Comparison of ENCODE assay signal across 18 cellular contexts in genomic region chr1:59433440-59433813, GRCh38.
DNase-seq lines count a peak whose midpoint lies in the region; ATAC-seq and TF ChIP-seq lines count a peak whose summit lies in the region.
"Had no signal": no experiment of that assay in that cellular context is flagged by ENCODE, and none has a peak within 500 bp of the region (broad histone marks: within the 10 kb centered on the region; RNA-seq: fewer than 3 reads in every experiment).

No MANE protein-coding gene starts in this region.

- POLR2A ChIA-PET in HCT116 (lab: Charles Lee): no interaction called here

- H3K4me3 ChIP-seq in HCT116 (replicated peaks in 1 of 2; ENCODE audit: low read depth in 1 of 2, low read length in 2 of 2) (no peak overlapping the region), astrocyte of the spinal cord (ENCODE audit: low read depth, low read length) (no peak overlapping the region), osteoblast (ENCODE audit: insufficient read depth, low read length) (no peak overlapping the region), left lung (no peak overlapping the region)
- H3K4me3 ChIP-seq: gastroesophageal sphincter had no signal

- H3K9me2 ChIP-seq in HCT116 (ENCODE audit: insufficient read depth): no peaks in the 10 kb centered on the region

- no peaks in the 10 kb centered on the region for H4K20me1 ChIP-seq in HCT116 (ENCODE audit: insufficient read depth)
- H4K20me1 ChIP-seq in osteoblast (ENCODE audit: insufficient read depth, low read length): no peaks in the 10 kb centered on the region

- no peak for ATAC-seq in HCT116
- no peak for ATAC-seq in left lung
- ATAC-seq: gastroesophageal sphincter; naive thymus-derived CD4-positive, alpha-beta T cell had no signal

- H3K27ac ChIP-seq in HCT116 (ENCODE audit: low read depth, low read length) (no peak overlapping the region), osteoblast (ENCODE audit: low read depth, low read length) (no peak overlapping the region), left lung (peak overlapping the region in 1 of 2 donors; percentile 10)

- in situ Hi-C loops in astrocyte of the spinal cord (cut with HindIII; ENCODE audit: low sequenced_read_pairs): no loop called here

- H3K4me1 ChIP-seq in HCT116 (ENCODE audit: control insufficient read depth in 1 of 2, insufficient read depth in 2 of 2, low read length in 2 of 2) (peaks cover 0 to 47% of the 10 kb centered on the region in 2 experiments; a peak in 3 of 4 replicates), osteoblast (ENCODE audit: insufficient read depth, low read length) (peaks cover 10% of the 10 kb centered on the region), left lung (peaks cover 6 to 22% of the 10 kb centered on the region in 2 donors)

- TF ChIP-seq POLR2A in HCT116 (IDR thresholded peaks at IDR 0.05; ENCODE audit: borderline replicate concordance, extremely low read depth, insufficient read depth, insufficient read length): no peak

- H2AFZ ChIP-seq in HCT116 (ENCODE audit: low read depth, low read length, poor library complexity, severe bottlenecking): no peak overlapping the region
- H2AFZ ChIP-seq in osteoblast (ENCODE audit: low read length): no peak overlapping the region

- H3K9ac ChIP-seq in HCT116 (ENCODE audit: low read length): no peak overlapping the region

- no TSS peak for BruUV-seq in HCT116 (replicated peaks; lab: Mats Ljungman, UMichigan)

- H3K4me2 ChIP-seq in HCT116 (ENCODE audit: low read length) (0 out of 2 replicates have a peak overlapping the region, but pooled peaks have one; percentile 32), osteoblast (ENCODE audit: insufficient read depth, low read length) (no peak overlapping the region)

- no peaks in the 10 kb centered on the region for H3K79me2 ChIP-seq in HCT116 (ENCODE audit: insufficient read depth, low read length)
- no peaks in the 10 kb centered on the region for H3K79me2 ChIP-seq in osteoblast (ENCODE audit: insufficient read depth, low read length)

- H3K27me3 ChIP-seq in HCT116 (ENCODE audit: insufficient read depth, low read length): no peaks in the 10 kb centered on the region
- H3K27me3 ChIP-seq in osteoblast (ENCODE audit: insufficient read depth, low read length): no peaks in the 10 kb centered on the region
- no peaks in the 10 kb centered on the region for H3K27me3 ChIP-seq in left lung
- H3K27me3 ChIP-seq: gastroesophageal sphincter had no signal

- H3K9me3 ChIP-seq in HCT116 (ENCODE audit: control insufficient read depth in 1 of 2, insufficient read depth in 1 of 2, low read depth in 1 of 2, low read length in 2 of 2) (no peaks in the 10 kb centered on the region), osteoblast (ENCODE audit: low read depth, low read length) (no peaks in the 10 kb centered on the region), left lung (no peaks in the 10 kb centered on the region)
- H3K9me3 ChIP-seq: gastroesophageal sphincter had no signal

- H3K36me3 ChIP-seq in HCT116 (ENCODE audit: control insufficient read depth in 1 of 2, insufficient read depth in 2 of 2, low read length in 2 of 2): no peaks in the 10 kb centered on the region
- H3K36me3 ChIP-seq in osteoblast (ENCODE audit: insufficient read depth, low read length): no peaks in the 10 kb centered on the region
- no peaks in the 10 kb centered on the region for H3K36me3 ChIP-seq in left lung
- H3K36me3 ChIP-seq: gastroesophageal sphincter had no signal

- TF ChIP-seq RAD21 in HCT116 (IDR thresholded peaks at IDR 0.05; ENCODE audit: low read depth): no peak

- no peak for TF ChIP-seq CTCF in HCT116 (IDR thresholded peaks at IDR 0.05 in 2 of 3, conservative IDR thresholded peaks at IDR 0.05 in 1 of 3; ENCODE audit: borderline replicate concordance in 1 of 3, insufficient read depth in 1 of 3, low read depth in 2 of 3, low read length in 2 of 3)
- no peak for TF ChIP-seq CTCF in astrocyte of the spinal cord (IDR thresholded peaks at IDR 0.05; ENCODE audit: low read depth, low read length)
- no peak for TF ChIP-seq CTCF in osteoblast (IDR thresholded peaks at IDR 0.05; ENCODE audit: extremely low read depth, low read depth, low read length)
- TF ChIP-seq CTCF in left lung (IDR thresholded peaks at IDR 0.05): no peak

- CTCF ChIA-PET in HCT116 (lab: Charles Lee): no interaction called here

- peak; percentile 66 for DNase-seq in Daoy (ENCODE audit: low read depth)
- DNase-seq in HCT116 (ENCODE audit: low read depth, low spot score): no peak
- peak; percentile 69 for DNase-seq in astrocyte of the spinal cord (ENCODE audit: low read depth, low spot score)
- DNase-seq in osteoblast (ENCODE audit: insufficient read length, low spot score, missing footprints): peak; percentile 82
- DNase-seq in GM19240 (ENCODE audit: insufficient read length, low spot score): no peak
- DNase-seq in NCI-H510A treated with DMSO at 0.1 percent for 48 hours (lab: John Stamatoyannopoulos, UW): no peak
- no peak for DNase-seq in NCI-H524 (lab: John Stamatoyannopoulos, UW)
- no peak for DNase-seq in left lung
- DNase-seq: activated CD4-positive, CD25-positive, alpha-beta regulatory T cell; CD4-positive, CD25-positive, alpha-beta regulatory T cell; effector CD4-positive, alpha-beta T cell; GDM1; H9; naive thymus-derived CD4-positive, alpha-beta T cell; retina; stimulated activated CD4-positive, alpha-beta T cell treated with anti-CD3 and anti-CD28 coated beads, Interleukin-4, amount 100 ng/mL, for 4 hours; stimulated activated naive CD4-positive, alpha-beta T cell treated with Interleukin-2 at 50 U/mL for 16 hours had no signal

- RAD21 ChIA-PET in HCT116 (lab: Charles Lee; ENCODE audit: low non-redundant PET in 1 of 2, low total read pairs in 2 of 2, uncharacterized antibody in 2 of 2, unreplicated experiment in 2 of 2): no interaction called here

- intact Hi-C loops in HCT116 (cut with micrococcal nuclease) (loop anchor here (10.0 kb wide), 1 partner anchor 649 kb away; the partner anchor contains the start of gene JUN), left lung (cut with DNase I) (no loop called here)

TF ChIP-seq in HCT116, 20 proteins besides CTCF, POLR2A, EP300 and RAD21:
- TF ChIP-seq TCF7L2 (IDR thresholded peaks at IDR 0.05; ENCODE audit: borderline replicate concordance, extremely low read depth, insufficient read depth, insufficient read length) (no peak), REST (IDR thresholded peaks at IDR 0.05; ENCODE audit: low read depth) (no peak), FOSL1 (IDR thresholded peaks at IDR 0.05; ENCODE audit: low read depth) (no peak), ATF3 (IDR thresholded peaks at IDR 0.05) (no peak), EGR1 (IDR thresholded peaks at IDR 0.05; ENCODE audit: low read depth) (no peak), SIN3A (IDR thresholded peaks at IDR 0.05; ENCODE audit: low read depth) (no peak), CBX3 (IDR thresholded peaks at IDR 0.05; ENCODE audit: low read depth) (no peak), CEBPB (IDR thresholded peaks at IDR 0.05; ENCODE audit: low read depth) (no peak), JUND (IDR thresholded peaks at IDR 0.05) (no peak), POLR2AphosphoS5 (IDR thresholded peaks at IDR 0.05; ENCODE audit: low read depth, low read length) (no peak), EZH2phosphoT487 (IDR thresholded peaks at IDR 0.05; ENCODE audit: borderline replicate concordance) (no peak), EZH2 (IDR thresholded peaks at IDR 0.05) (no peak), YY1 (IDR thresholded peaks at IDR 0.05; ENCODE audit: extremely low read depth, insufficient replicate concordance, low read depth, low read length) (no peak), ZBTB33 (IDR thresholded peaks at IDR 0.05; ENCODE audit: extremely low read depth, insufficient replicate concordance, low read length) (no peak)
TF ChIP-seq in HCT116: peak in this region for 0.

Comparison
In these comparisons a context has a peak if more than half of its experiments do, and no peak if none do; other contexts are left out.
1. DNase-seq: peak in Daoy (single experiment), astrocyte of the spinal cord (single experiment) and osteoblast (single experiment); none in HCT116 (single experiment), GM19240 (single experiment), NCI-H510A treated with DMSO at 0.1 percent for 48 hours (single experiment), NCI-H524 (0 of 2) and left lung (0 of 2).